ENCODE assay signal across 8 cellular contexts in genomic region chr15:44195151-44195740, GRCh38. TPM values are rescaled to one million over a fixed set of nuclear protein-coding genes. Genes with fewer than 3 reads are reported as not detected.
A peak's percentile ranks its signal among the peaks of the same experiment; 100 is the strongest.
DNase-seq lines count a peak whose midpoint lies in the region; ATAC-seq lines count a peak whose summit lies in the region.

FRMD5 (minus strand) TSS chr15:44195271.

- intact Hi-C loops in left colon (cut with DNase I, micrococcal nuclease): no loop called here

- DNase-seq in ACHN (peak; percentile 92), NCI-H446 (lab: John Stamatoyannopoulos, UW) (peak; percentile 88 to 95), dedifferentiated amniotic fluid mesenchymal stem cell (ENCODE audit: extremely low spot score) (peak; percentile 95), left colon (peak; percentile 88 to 90)
- DNase-seq in activated CD4-positive, alpha-beta T cell treated with anti-CD3 and anti-CD28 coated beads, Interleukin-2, amount 50 U/mL, for 1 hour: peak; percentile 85
- DNase-seq in stimulated activated CD4-positive, alpha-beta T cell treated with anti-CD3 and anti-CD28 coated beads, Interleukin-1b, Interleukin-23, amount 100 ng/mL, for 24 hours (ENCODE audit: low read depth in 4 of 4, low spot score in 1 of 4): peak; percentile 54 to 84 (median 74)

- in situ Hi-C loops in ACHN (cut with HindIII; ENCODE audit: low pct_ligation_motif_present, low pct_unique_long_range_greater_than_20kb, low sequenced_read_pairs): no loop called here

- ATAC-seq in GM18907 (IDR thresholded peaks at IDR 0.05; ENCODE audit: unreplicated experiment) (peak; percentile 96), HG03159 (IDR thresholded peaks at IDR 0.05; ENCODE audit: unreplicated experiment) (peak; percentile 98), left colon (peak; percentile 94)

RNA-seq across cellular contexts. Expression of gene FRMD5, which starts in this region (rescaled TPM):
- total RNA-seq in left colon: 1 to 10 TPM; 1.6 to 2.0 TPM

Comparison
In these comparisons a context has a peak if more than half of its experiments do, and no peak if none do; other contexts are left out.
1. Peak in every context shown above with its lines: DNase-seq and ATAC-seq.